15 cellular contexts compared by ENCODE assay signal in genomic region chr1:113095790-113096455, GRCh38.
"Had no signal": no experiment of that assay in that cellular context is flagged by ENCODE, and none has a peak within 500 bp of the region (broad histone marks: within the 10 kb centered on the region; RNA-seq: fewer than 3 reads in every experiment).

No MANE protein-coding gene starts in this region.

- H3K4me3 Mint-ChIP-seq: activated naive CD8-positive, alpha-beta T cell treated with anti-CD3 and anti-CD28 coated beads, Interleukin-2, amount 10 ng/mL, durations not matched to agents 7 days and 5 days; activated T-cell treated with anti-CD3 and anti-CD28 coated beads, Interleukin-2, amount 50 U/mL, for 72 hours; nephron; T-helper 2 cell treated with Interferon-gamma antibody and Interleukin-4, amounts not matched to agents 5 μg/mL and 100 μg/mL, for 36 hours had no signal

- H3K27me3 ChIP-seq: ascending aorta, cardiac muscle cell, gastrocnemius medialis, tibial nerve had no signal

- H3K27ac Mint-ChIP-seq: activated naive CD8-positive, alpha-beta T cell treated with anti-CD3 and anti-CD28 coated beads, Interleukin-2, amount 10 ng/mL, durations not matched to agents 7 days and 5 days; activated T-cell treated with anti-CD3 and anti-CD28 coated beads, Interleukin-2, amount 50 U/mL, for 72 hours; nephron; T-helper 2 cell treated with Interferon-gamma antibody and Interleukin-4, amounts not matched to agents 5 μg/mL and 100 μg/mL, for 36 hours had no signal

- H3K9me3 ChIP-seq: ascending aorta, gastrocnemius medialis, tibial nerve had no signal

- H3K9me3 Mint-ChIP-seq: activated naive CD8-positive, alpha-beta T cell treated with anti-CD3 and anti-CD28 coated beads, Interleukin-2, amount 10 ng/mL, durations not matched to agents 7 days and 5 days; activated T-cell treated with anti-CD3 and anti-CD28 coated beads, Interleukin-2, amount 50 U/mL, for 72 hours; nephron; T-helper 2 cell treated with Interferon-gamma antibody and Interleukin-4, amounts not matched to agents 5 μg/mL and 100 μg/mL, for 36 hours had no signal

- DNase-seq: activated CD4-positive, alpha-beta T cell treated with anti-CD3 and anti-CD28 coated beads, Interleukin-2, amount 50 U/mL, for 4 hours; activated CD4-positive, CD25-positive, alpha-beta regulatory T cell treated with anti-CD3 and anti-CD28 coated beads, Interleukin-2, amount 50 U/mL, for 72 hours; activated naive CD8-positive, alpha-beta T cell treated with anti-CD3 and anti-CD28 coated beads, Interleukin-2, amount 10 ng/mL, durations not matched to agents 7 days and 5 days; activated T-cell treated with anti-CD3 and anti-CD28 coated beads, Interleukin-2, amount 50 U/mL, for 72 hours; cortex of kidney; effector memory CD4-positive, alpha-beta T cell; gastrocnemius medialis; mammary epithelial cell; stimulated activated CD4-positive, alpha-beta T cell treated with anti-CD3 and anti-CD28 coated beads, Interleukin-4, amount 100 ng/mL, for 4 hours had no signal

- H3K4me1 ChIP-seq: gastrocnemius medialis had no signal

- H3K27me3 Mint-ChIP-seq: activated naive CD8-positive, alpha-beta T cell treated with anti-CD3 and anti-CD28 coated beads, Interleukin-2, amount 10 ng/mL, durations not matched to agents 7 days and 5 days had no signal

- H3K27ac ChIP-seq: ascending aorta, cardiac muscle cell, gastrocnemius medialis, tibial nerve had no signal

- H3K4me3 ChIP-seq: ascending aorta, cardiac muscle cell, gastrocnemius medialis, skin epidermis, tibial nerve had no signal

- ATAC-seq: activated T-cell treated with anti-CD3 and anti-CD28 coated beads, Interleukin-2, amount 50 U/mL, for 72 hours; gastrocnemius medialis had no signal
